ENCODE assay signal across 1 cellular context in genomic region chr2:24123212-24124002, GRCh38.
TF ChIP-seq lines count a peak whose summit lies in the region.

FAM228B (plus strand) TSS chr2:24123469; CDS start chr2:24124362, 893 bp downstream.
PFN4 (minus strand) TSS chr2:24123334; CDS start chr2:24122535, 799 bp downstream.

TF ChIP-seq in K562, 482 proteins besides CTCF, POLR2A, EP300 and RAD21 (continued from another document and continues in another):
- TF ChIP-seq ETS1 (conservative IDR thresholded peaks at IDR 0.05; ENCODE audit: control insufficient read depth, low read depth, low read length) = 0 out of 2 replicates have a peak, but pooled peaks have one; percentile 33
- no peak for TF ChIP-seq ZNF316 (IDR thresholded peaks at IDR 0.05)
- TF ChIP-seq TFE3 (CRISPR knock-in tag; IDR thresholded peaks at IDR 0.05) = no peak
- TF ChIP-seq MCM7 (IDR thresholded peaks at IDR 0.05) = no peak
- 0 out of 2 replicates have a peak, but pooled peaks have one; percentile 16 for TF ChIP-seq MTA1 (IDR thresholded peaks at IDR 0.05; ENCODE audit: borderline replicate concordance)
- TF ChIP-seq CEBPZ (IDR thresholded peaks at IDR 0.05; ENCODE audit: borderline replicate concordance, low read depth, low read length) = no peak
- 0 out of 2 replicates have a peak, but pooled peaks have one; percentile 68 for TF ChIP-seq ZSCAN29 (IDR thresholded peaks at IDR 0.05)
- no peak for TF ChIP-seq ZNF165 (CRISPR knock-in tag; IDR thresholded peaks at IDR 0.05; ENCODE audit: borderline replicate concordance)
- TF ChIP-seq NKRF (IDR thresholded peaks at IDR 0.05; ENCODE audit: borderline replicate concordance) = no peak
- TF ChIP-seq ARHGAP35 (IDR thresholded peaks at IDR 0.05; ENCODE audit: partially characterized antibody) = no peak
- TF ChIP-seq NFRKB (IDR thresholded peaks at IDR 0.05; ENCODE audit: low read depth) = no peak
- peak; percentile 57; the same call in 1 of the 2 replicates for TF ChIP-seq ZNF263 (CRISPR knock-in tag; IDR thresholded peaks at IDR 0.05; ENCODE audit: borderline replicate concordance)
- TF ChIP-seq ZNF57 (CRISPR knock-in tag; IDR thresholded peaks at IDR 0.05) = no peak
- TF ChIP-seq CUX1 (CRISPR knock-in tag; IDR thresholded peaks at IDR 0.05) = no peak
- no peak for TF ChIP-seq CREB5 (CRISPR knock-in tag; IDR thresholded peaks at IDR 0.05)
- TF ChIP-seq COPS2 (conservative IDR thresholded peaks at IDR 0.05) = no peak
- TF ChIP-seq TCF7 (IDR thresholded peaks at IDR 0.05; ENCODE audit: borderline replicate concordance) = no peak
- TF ChIP-seq E2F3 (CRISPR knock-in tag; IDR thresholded peaks at IDR 0.05) = 0 out of 2 replicates have a peak, but pooled peaks have one; percentile 5
- no peak; a peak in 1 of 4 replicates for TF ChIP-seq FOXA3 (CRISPR knock-in tag; conservative IDR thresholded peaks at IDR 0.05 in 1 of 2, IDR thresholded peaks at IDR 0.05 in 1 of 2)
- TF ChIP-seq ZSCAN32 (CRISPR knock-in tag; IDR thresholded peaks at IDR 0.05) = no peak
- TF ChIP-seq SRSF1 (IDR thresholded peaks at IDR 0.05; ENCODE audit: low read depth, low read length) = no peak
- no peak for TF ChIP-seq RBM15 (IDR thresholded peaks at IDR 0.05; ENCODE audit: insufficient read depth, low read length)
- no peak for TF ChIP-seq ZNF79 (CRISPR knock-in tag; IDR thresholded peaks at IDR 0.05; ENCODE audit: low read depth)
- no peak for TF ChIP-seq SMAD3 (CRISPR knock-in tag; conservative IDR thresholded peaks at IDR 0.05)
- no peak for TF ChIP-seq PRPF4 (IDR thresholded peaks at IDR 0.05; ENCODE audit: insufficient read depth, low read depth, low read length, poor library complexity, severe bottlenecking)
- 0 out of 4 replicates have a peak, but pooled peaks of 1 of the 2 experiments have one; percentile 37 for TF ChIP-seq SIN3A (IDR thresholded peaks at IDR 0.05; ENCODE audit: borderline replicate concordance in 2 of 2, control insufficient read depth in 1 of 2, low read depth in 2 of 2, low read length in 2 of 2)
- TF ChIP-seq KLF13 (tag; IDR thresholded peaks at IDR 0.05; ENCODE audit: borderline replicate concordance, low read depth) = no peak
- no peak for TF ChIP-seq HOMEZ (CRISPR knock-in tag; IDR thresholded peaks at IDR 0.05)
- no peak for TF ChIP-seq HMBOX1 (IDR thresholded peaks at IDR 0.05)
- no peak for TF ChIP-seq GABPB2 (CRISPR knock-in tag; conservative IDR thresholded peaks at IDR 0.05)
- no peak for TF ChIP-seq ZHX1 (conservative IDR thresholded peaks at IDR 0.05; ENCODE audit: low read length)
- no peak for TF ChIP-seq TAF9B (IDR thresholded peaks at IDR 0.05; ENCODE audit: partially characterized antibody)
- no peak for TF ChIP-seq ID3 (CRISPR knock-in tag; IDR thresholded peaks at IDR 0.05)
- 0 out of 2 replicates have a peak, but pooled peaks have one; percentile 44 for TF ChIP-seq ID3 (tag; IDR thresholded peaks at IDR 0.05)
- no peak for TF ChIP-seq BMI1 (IDR thresholded peaks at IDR 0.05; ENCODE audit: low read length)
- no peak for TF ChIP-seq CBX5 (IDR thresholded peaks at IDR 0.05; ENCODE audit: borderline replicate concordance, low read depth)
- TF ChIP-seq MYNN (IDR thresholded peaks at IDR 0.05) = no peak
- no peak for TF ChIP-seq MYNN (CRISPR knock-in tag; IDR thresholded peaks at IDR 0.05)
- peak; percentile 97 for TF ChIP-seq CXXC5 (CRISPR knock-in tag; IDR thresholded peaks at IDR 0.05)
